Comparison of ENCODE assay signal across 11 cellular contexts in genomic region chr16:4011225-4011939, GRCh38.
DNase-seq lines count a peak whose midpoint lies in the region; ATAC-seq and TF ChIP-seq lines count a peak whose summit lies in the region.
"Had no signal": no experiment of that assay in that cellular context is flagged by ENCODE, and none has a peak within 500 bp of the region (broad histone marks: within the 10 kb centered on the region; RNA-seq: fewer than 3 reads in every experiment).

No MANE protein-coding gene starts in this region.

- H3K4me1 Mint-ChIP-seq in HFFc6 (ENCODE audit: low read depth) = peaks cover 42% of the 10 kb centered on the region

- H3K4me3 Mint-ChIP-seq in HFFc6 = no peak overlapping the region
- H3K4me3 Mint-ChIP-seq: T-helper 2 cell treated with Interferon-gamma antibody and Interleukin-4, amounts not matched to agents 5 μg/mL and 100 μg/mL, for 36 hours had no signal

- H3K27me3 Mint-ChIP-seq in HFFc6 (ENCODE audit: insufficient read depth) = no peaks in the 10 kb centered on the region

- ATAC-seq in right cardiac atrium = peak; percentile 16 to 25
- no peak for ATAC-seq in GM19395 (IDR thresholded peaks at IDR 0.05; ENCODE audit: unreplicated experiment)
- ATAC-seq in SK-N-SH treated with all-trans-retinoic acid at 6 μM for 48 hours = no peak

- H3K36me3 ChIP-seq in SJCRH30 = no peaks in the 10 kb centered on the region; the same call in 1 of the 2 replicates
- H3K36me3 ChIP-seq: prostate gland had no signal

- TF ChIP-seq CTCF in HFFc6 (IDR thresholded peaks at IDR 0.05) = no peak

- H3K27me3 ChIP-seq in SJCRH30 (no peaks in the 10 kb centered on the region), right cardiac atrium (ENCODE audit: control insufficient read depth, insufficient read depth) (no peaks in the 10 kb centered on the region)

- no peak for DNase-seq in HFFc6
- DNase-seq in SJCRH30 = peak; percentile 40 to 54
- peak in 2 of 3 donors; percentile 21 to 53 for DNase-seq in right cardiac atrium
- peak; percentile 40 for DNase-seq in renal cortical epithelial cell (ENCODE audit: low read depth)
- no peak for DNase-seq in effector CD8-positive, alpha-beta T cell (lab: John Stamatoyannopoulos, UW)
- DNase-seq in amniotic stem cell (lab: John Stamatoyannopoulos, UW) = no peak
- DNase-seq: NCI-H774 had no signal

- peak overlapping the region; percentile 11; the same call in 1 of the 2 replicates for H3K27ac ChIP-seq in SJCRH30
- H3K27ac ChIP-seq in right cardiac atrium (ENCODE audit: low read length) = no peak overlapping the region
- H3K27ac ChIP-seq: prostate gland had no signal

- H3K4me3 ChIP-seq in SJCRH30 (no peak overlapping the region), right cardiac atrium (ENCODE audit: low read length) (no peak overlapping the region)
- H3K4me3 ChIP-seq: prostate gland had no signal

- WGBS in right cardiac atrium = 70% methylated on average over 20 of the region's 20 CpGs

- H3K4me1 ChIP-seq in SJCRH30 = peaks cover 32% of the 10 kb centered on the region
- no peaks in the 10 kb centered on the region for H3K4me1 ChIP-seq in right cardiac atrium (ENCODE audit: control insufficient read depth, insufficient read depth, low read length)
- H3K4me1 ChIP-seq: prostate gland had no signal

- H3K27ac Mint-ChIP-seq in HFFc6 = peak overlapping the region; percentile 42; the same call in 1 of the 2 replicates
- H3K27ac Mint-ChIP-seq: T-helper 2 cell treated with Interferon-gamma antibody and Interleukin-4, amounts not matched to agents 5 μg/mL and 100 μg/mL, for 36 hours had no signal

- H3K9me3 ChIP-seq in SJCRH30 (replicated peaks) (no peaks in the 10 kb centered on the region), right cardiac atrium (ENCODE audit: control insufficient read depth, low read length) (no peaks in the 10 kb centered on the region)
- H3K9me3 ChIP-seq: prostate gland had no signal

- intact Hi-C loops in right cardiac atrium (cut with DNase I) = no loop called here

- H3K9me3 Mint-ChIP-seq in HFFc6 = no peaks in the 10 kb centered on the region
- H3K9me3 Mint-ChIP-seq: T-helper 2 cell treated with Interferon-gamma antibody and Interleukin-4, amounts not matched to agents 5 μg/mL and 100 μg/mL, for 36 hours had no signal

- H3K36me3 Mint-ChIP-seq in HFFc6 (ENCODE audit: low read depth) = peaks cover 10% of the 10 kb centered on the region; the same call in 1 of the 2 replicates

TF ChIP-seq in SK-N-SH treated with all-trans-retinoic acid at 6 μM for 48 hours, 23 proteins besides CTCF, POLR2A, EP300 and RAD21:
- TF ChIP-seq ARNTL (CRISPR knock-in tag; IDR thresholded peaks at IDR 0.05; ENCODE audit: borderline replicate concordance, low read depth) = no peak
- TF ChIP-seq ZNF565 (CRISPR knock-in tag; conservative IDR thresholded peaks at IDR 0.05; ENCODE audit: low read depth) = no peak
- no peak for TF ChIP-seq ESRRG (CRISPR knock-in tag; IDR thresholded peaks at IDR 0.05)
- no peak for TF ChIP-seq SNAI2 (CRISPR knock-in tag; IDR thresholded peaks at IDR 0.05)
- no peak for TF ChIP-seq OSR1 (CRISPR knock-in tag; IDR thresholded peaks at IDR 0.05)
- no peak for TF ChIP-seq TSHZ2 (CRISPR knock-in tag; IDR thresholded peaks at IDR 0.05)
- TF ChIP-seq CSDC2 (CRISPR knock-in tag; IDR thresholded peaks at IDR 0.05) = no peak
- TF ChIP-seq TOX (CRISPR knock-in tag; IDR thresholded peaks at IDR 0.05; ENCODE audit: borderline replicate concordance) = no peak
- TF ChIP-seq PPARA (CRISPR knock-in tag; IDR thresholded peaks at IDR 0.05; ENCODE audit: borderline replicate concordance) = no peak
TF ChIP-seq in SK-N-SH treated with all-trans-retinoic acid at 6 μM for 48 hours: peak in this region for 0.

Comparison
In these comparisons a context has a peak if more than half of its experiments do, and no peak if none do; other contexts are left out.
1. DNase-seq: peak in SJCRH30 (2 of 2), right cardiac atrium (2 of 3) and renal cortical epithelial cell (single experiment); none in HFFc6 (single experiment), effector CD8-positive, alpha-beta T cell (single experiment) and amniotic stem cell (single experiment).
2. ATAC-seq: peak in right cardiac atrium (2 of 2); none in GM19395 (single experiment) and SK-N-SH treated with all-trans-retinoic acid at 6 μM for 48 hours (single experiment).